ENCODE assay signal across 13 cellular contexts in the genomic region with DNA sequence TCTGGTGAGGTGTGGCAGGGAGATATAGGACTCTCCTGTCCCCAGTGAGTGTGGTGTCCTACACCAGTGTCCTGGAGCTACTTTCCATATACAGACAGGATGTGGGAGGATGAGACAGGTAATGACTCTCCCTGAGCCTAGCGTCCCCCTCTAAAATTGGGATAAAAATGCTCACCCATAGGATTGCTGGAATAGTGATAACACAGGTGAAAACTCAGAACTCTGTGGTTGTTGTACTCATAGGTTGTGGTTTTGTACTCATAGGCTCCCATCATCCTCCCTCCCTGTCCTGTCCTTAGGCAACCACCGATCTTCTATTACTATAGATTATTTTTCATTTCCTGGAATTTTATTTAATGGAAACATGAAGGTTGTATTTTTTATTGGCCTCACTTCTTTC.
DNase-seq lines count a peak whose midpoint lies in the region; ATAC-seq and TF ChIP-seq lines count a peak whose summit lies in the region.
"Had no signal": no experiment of that assay in that cellular context is flagged by ENCODE, and none has a peak within 500 bp of the region (broad histone marks: within the 10 kb centered on the region; RNA-seq: fewer than 3 reads in every experiment).

No MANE protein-coding gene starts in this region.

- peak overlapping the region; percentile 99 for H3K27ac ChIP-seq in PC-3 (ENCODE audit: low read length)
- no peak overlapping the region for H3K27ac ChIP-seq in trophoblast cell (ENCODE audit: low read depth, low read length)

- no peak overlapping the region for H4K12ac ChIP-seq in trophoblast cell (ENCODE audit: low read depth, low read length)

- no peaks in the 10 kb centered on the region for H3K36me3 ChIP-seq in PC-3 (ENCODE audit: low read depth, low read length)
- H3K36me3 ChIP-seq in trophoblast cell (ENCODE audit: control insufficient read depth in 1 of 2, insufficient read depth in 2 of 2, low read length in 2 of 2), result no peaks in the 10 kb centered on the region

- H3K14ac ChIP-seq in trophoblast cell (ENCODE audit: low read length), result no peak overlapping the region

- H2BK12ac ChIP-seq in trophoblast cell (ENCODE audit: low read length), result peak overlapping the region; percentile 0

- CTCF ChIA-PET in PC-3 (lab: Charles Lee), result no interaction called here
- CTCF ChIA-PET in activated CD8-positive, alpha-beta T cell treated with anti-CD3 and anti-CD28 coated beads for 36 hours (lab: Charles Lee), result no interaction called here

- H3K79me1 ChIP-seq in trophoblast cell (ENCODE audit: low read length), result no peaks in the 10 kb centered on the region

- no peak overlapping the region for H3K4me3 Mint-ChIP-seq in activated CD8-positive, alpha-beta T cell treated with anti-CD3 and anti-CD28 coated beads for 36 hours
- H3K4me3 Mint-ChIP-seq: CD14-positive monocyte; CD8-positive, alpha-beta T cell; GM23338 had no signal

- no peaks in the 10 kb centered on the region for H3K9me3 Mint-ChIP-seq in activated CD8-positive, alpha-beta T cell treated with anti-CD3 and anti-CD28 coated beads for 36 hours
- H3K9me3 Mint-ChIP-seq: CD8-positive, alpha-beta T cell; GM23338 had no signal

- H3K27ac Mint-ChIP-seq in activated CD8-positive, alpha-beta T cell treated with anti-CD3 and anti-CD28 coated beads for 36 hours, result no peak overlapping the region
- H3K27ac Mint-ChIP-seq: CD8-positive, alpha-beta T cell; GM23338 had no signal

- no peak for TF ChIP-seq CTCF in PC-3 (conservative IDR thresholded peaks at IDR 0.05; ENCODE audit: low read depth, low read length)
- TF ChIP-seq CTCF in fibroblast of mammary gland (conservative IDR thresholded peaks at IDR 0.05; ENCODE audit: control insufficient read depth, insufficient read depth, low read depth, low read length), result no peak
- TF ChIP-seq CTCF in activated CD8-positive, alpha-beta T cell treated with anti-CD3 and anti-CD28 coated beads for 36 hours (IDR thresholded peaks at IDR 0.05), result no peak

- H3K79me2 ChIP-seq in PC-3 (ENCODE audit: low read length) (no peaks in the 10 kb centered on the region), trophoblast cell (ENCODE audit: control insufficient read depth, insufficient read depth, low read length, poor library complexity) (no peaks in the 10 kb centered on the region)

- no peak overlapping the region for H3K4ac ChIP-seq in trophoblast cell (ENCODE audit: low read depth, low read length)

- H2AK5ac ChIP-seq in trophoblast cell (ENCODE audit: low read length), result no peak overlapping the region

- H2AFZ ChIP-seq in PC-3 (ENCODE audit: low read length) (no peak overlapping the region), trophoblast cell (ENCODE audit: insufficient read depth, low read length, poor library complexity) (no peak overlapping the region)
- H2AFZ ChIP-seq: GM23338 had no signal

- H3K36me3 Mint-ChIP-seq in activated CD8-positive, alpha-beta T cell treated with anti-CD3 and anti-CD28 coated beads for 36 hours (ENCODE audit: low read depth), result no peaks in the 10 kb centered on the region
- H3K36me3 Mint-ChIP-seq: CD14-positive monocyte; CD8-positive, alpha-beta T cell had no signal

- ATAC-seq in PC-3 (no peak), GM18511 (IDR thresholded peaks at IDR 0.05; ENCODE audit: unreplicated experiment) (no peak), GM19397 (IDR thresholded peaks at IDR 0.05; ENCODE audit: unreplicated experiment) (no peak)
- no peak for ATAC-seq in activated CD8-positive, alpha-beta T cell treated with anti-CD3 and anti-CD28 coated beads for 36 hours
- ATAC-seq: CD8-positive, alpha-beta T cell; GM23338 had no signal

- DNase-seq in HT1080 (ENCODE audit: low read depth), result peak; percentile 21
- peak; percentile 73 for DNase-seq in PC-3
- peak; percentile 15 for DNase-seq in fibroblast of mammary gland (ENCODE audit: low read depth)
- DNase-seq in trophoblast cell, result no peak
- no peak for DNase-seq in activated CD8-positive, alpha-beta T cell treated with anti-CD3 and anti-CD28 coated beads for 36 hours
- DNase-seq: CD8-positive, alpha-beta T cell; COR-L47; DMS153; H7 had no signal

- H3K4me1 ChIP-seq in PC-3 (ENCODE audit: insufficient read depth, low read length) (peaks cover 46% of the 10 kb centered on the region), trophoblast cell (ENCODE audit: control insufficient read depth in 1 of 2, insufficient read depth in 2 of 2, low read length in 2 of 2) (no peaks in the 10 kb centered on the region)

- no peak overlapping the region for H4K8ac ChIP-seq in trophoblast cell (ENCODE audit: low read depth, low read length)

- POLR2A ChIA-PET in PC-3 (lab: Charles Lee; ENCODE audit: unreplicated experiment), result no interaction called here
- POLR2A ChIA-PET in activated CD8-positive, alpha-beta T cell treated with anti-CD3 and anti-CD28 coated beads for 36 hours (lab: Charles Lee), result no interaction called here

- H2BK120ac ChIP-seq in trophoblast cell (ENCODE audit: insufficient read depth, low read length, poor library complexity), result no peak overlapping the region

- H3K4me3 ChIP-seq in PC-3 (ENCODE audit: low read length) (no peak overlapping the region), fibroblast of mammary gland (ENCODE audit: control insufficient read depth, low read depth, low read length) (no peak overlapping the region), trophoblast cell (ENCODE audit: low read depth, low read length) (no peak overlapping the region)
- H3K4me3 ChIP-seq: GM23338 had no signal

- no peaks in the 10 kb centered on the region for H3K27me3 Mint-ChIP-seq in activated CD8-positive, alpha-beta T cell treated with anti-CD3 and anti-CD28 coated beads for 36 hours

- H3K27me3 ChIP-seq in PC-3 (ENCODE audit: low read length) (no peaks in the 10 kb centered on the region), trophoblast cell (ENCODE audit: insufficient read depth, low read length) (no peaks in the 10 kb centered on the region)

- H3K4me2 ChIP-seq in PC-3 (ENCODE audit: low read length) (peak overlapping the region; percentile 49; the same call in 1 of the 2 replicates), trophoblast cell (ENCODE audit: low read length) (no peak overlapping the region)
- H3K4me2 ChIP-seq: GM23338 had no signal

- no peak overlapping the region for H3K23ac ChIP-seq in trophoblast cell (ENCODE audit: low read length)

- H3K9ac ChIP-seq in PC-3 (ENCODE audit: low read length), result peak overlapping the region; percentile 88
- H3K9ac ChIP-seq in trophoblast cell (ENCODE audit: low read length), result no peak overlapping the region

- H4K20me1 ChIP-seq in PC-3 (ENCODE audit: low read length), result no peaks in the 10 kb centered on the region

- H4K91ac ChIP-seq in trophoblast cell (ENCODE audit: low read depth, low read length), result no peak overlapping the region

- intact Hi-C loops in PC-3 (cut with micrococcal nuclease), result no loop called here
- intact Hi-C loops in activated CD8-positive, alpha-beta T cell treated with anti-CD3 and anti-CD28 coated beads for 36 hours (cut with micrococcal nuclease), result no loop called here

- no TSS peak for BruUV-seq in PC-3 (replicated peaks; lab: Mats Ljungman, UMichigan)

- no peak overlapping the region for H2BK5ac ChIP-seq in trophoblast cell (ENCODE audit: low read depth, low read length, poor library complexity)

- peaks cover 5% of the 10 kb centered on the region for H3K4me1 Mint-ChIP-seq in activated CD8-positive, alpha-beta T cell treated with anti-CD3 and anti-CD28 coated beads for 36 hours (ENCODE audit: low read depth)

- H3F3A ChIP-seq in PC-3 (ENCODE audit: low read length, unreplicated experiment), result peaks cover 3% of the 10 kb centered on the region

- no peak overlapping the region for H3K18ac ChIP-seq in trophoblast cell (ENCODE audit: low read length)

- no CpG with 5 or more reads among the region's 2 CpGs for WGBS in trophoblast cell (ENCODE audit: extremely low coverage, insufficient coverage, insufficient read length)

- H3K9me3 ChIP-seq in PC-3 (ENCODE audit: low read length), result no peaks in the 10 kb centered on the region
- no peaks in the 10 kb centered on the region for H3K9me3 ChIP-seq in trophoblast cell (ENCODE audit: insufficient read depth, low read depth, low read length)

- H3K9me2 ChIP-seq in PC-3 (replicated peaks; ENCODE audit: low read length), result no peaks in the 10 kb centered on the region

Comparison
In these comparisons a context has a peak if more than half of its experiments do, and no peak if none do; other contexts are left out.
1. DNase-seq: peak in HT1080 (single experiment), PC-3 (single experiment) and fibroblast of mammary gland (single experiment); none in trophoblast cell (0 of 2) and activated CD8-positive, alpha-beta T cell treated with anti-CD3 and anti-CD28 coated beads for 36 hours (single experiment).